ENCODE assay signal across 8 cellular contexts in the genomic region with DNA sequence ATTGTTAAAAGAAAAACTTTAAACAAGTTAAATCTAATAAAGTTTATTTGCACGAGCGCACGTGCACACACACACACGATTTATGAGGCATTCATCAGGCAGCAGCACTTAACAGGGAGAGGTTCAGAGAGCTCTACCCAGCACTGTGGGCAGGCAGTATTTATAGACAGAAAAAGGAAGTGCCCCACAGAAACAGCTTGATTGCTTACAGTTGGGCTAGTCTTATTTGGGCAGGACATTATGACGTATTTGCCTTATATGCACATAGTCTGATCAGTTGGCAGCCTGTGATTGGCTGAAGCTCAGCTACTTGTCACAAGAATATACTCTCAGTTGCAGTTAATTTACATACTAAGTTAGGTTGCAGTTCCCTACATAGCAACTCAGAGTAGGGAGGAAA. TPM values are rescaled to one million over a fixed set of nuclear protein-coding genes. Genes with fewer than 3 reads are reported as not detected.
DNase-seq lines count a peak whose midpoint lies in the region; ATAC-seq and TF ChIP-seq lines count a peak whose summit lies in the region.

No MANE protein-coding gene starts in this region.

- peak overlapping the region; percentile 98 for H2AFZ ChIP-seq in GM23338

- DNase-seq in CD14-positive monocyte (ENCODE audit: low spot score) = peak; percentile 84
- no peak for DNase-seq in GM23338 (ENCODE audit: low spot score)
- DNase-seq in SKM-1 (lab: John Stamatoyannopoulos, UW; ENCODE audit: unreplicated experiment) = peak; percentile 54
- DNase-seq in medulla oblongata (ENCODE audit: extremely low spot score) = peak; percentile 58
- DNase-seq in esophagus squamous epithelium (lab: John Stamatoyannopoulos, UW) = no peak
- no peak for DNase-seq in NCI-H2107 (lab: John Stamatoyannopoulos, UW)
- no peak for DNase-seq in EL
- DNase-seq in NCI-H446 treated with DMSO at 0.1 percent for 48 hours (lab: John Stamatoyannopoulos, UW) = no peak

- H3K27me3 Mint-ChIP-seq in CD14-positive monocyte (ENCODE audit: low read depth in 3 of 3) = peaks cover 0 to 6% (median 3%) of the 10 kb centered on the region in 3 donors
- peaks cover 6% of the 10 kb centered on the region for H3K27me3 Mint-ChIP-seq in GM23338 (ENCODE audit: insufficient read depth, low read depth, poor library complexity)

- H3K36me3 Mint-ChIP-seq in CD14-positive monocyte = peaks cover 4 to 9% of the 10 kb centered on the region in 2 donors
- no peaks in the 10 kb centered on the region for H3K36me3 Mint-ChIP-seq in GM23338 (ENCODE audit: low read depth)

- no peak for TF ChIP-seq POLR2A in esophagus squamous epithelium (IDR thresholded peaks at IDR 0.05)

- intact Hi-C loops in CD14-positive monocyte (cut with micrococcal nuclease) = no loop called here
- intact Hi-C loops in esophagus squamous epithelium (cut with DNase I) = no loop called here

- H3K27me3 ChIP-seq in GM23338 (ENCODE audit: insufficient read depth) (no peaks in the 10 kb centered on the region), esophagus squamous epithelium (peaks cover 0 to 4% (median 0%) of the 10 kb centered on the region in 4 donors)

- WGBS in esophagus squamous epithelium, 2 donors = 79 to 81% methylated on average over 5 of the region's 5 CpGs

- no peak for ATAC-seq in GM23338

- H3K4me1 ChIP-seq in GM23338 (ENCODE audit: insufficient read depth) (peaks cover 9% of the 10 kb centered on the region), esophagus squamous epithelium (peaks cover 0 to 24% (median 5%) of the 10 kb centered on the region in 3 donors)

- TF ChIP-seq CTCF in CD14-positive monocyte (IDR thresholded peaks at IDR 0.05) (no peak), GM23338 (conservative IDR thresholded peaks at IDR 0.05; ENCODE audit: low read depth in 2 of 2) (no peak), esophagus squamous epithelium (IDR thresholded peaks at IDR 0.05) (no peak)

- H3K27ac Mint-ChIP-seq in CD14-positive monocyte = peak overlapping the region; percentile 92 to 96 (median 95)
- H3K27ac Mint-ChIP-seq in GM23338 = no peak overlapping the region

- no peaks in the 10 kb centered on the region for H3F3A ChIP-seq in GM23338 (replicated peaks; ENCODE audit: low read depth)

- H3K36me3 ChIP-seq in GM23338 (ENCODE audit: insufficient read depth) (no peaks in the 10 kb centered on the region), esophagus squamous epithelium (no peaks in the 10 kb centered on the region)

- peaks cover 0 to 16% (median 7%) of the 10 kb centered on the region in 7 donors for H3K9me3 Mint-ChIP-seq in CD14-positive monocyte
- H3K9me3 Mint-ChIP-seq in GM23338 = no peaks in the 10 kb centered on the region

- peak overlapping the region in 1 of 2 donors; percentile 98 for H3K4me3 Mint-ChIP-seq in CD14-positive monocyte
- peak overlapping the region; percentile 96; the same call in 2 of the 3 replicates for H3K4me3 Mint-ChIP-seq in GM23338

- no peaks in the 10 kb centered on the region for H4K20me1 ChIP-seq in GM23338 (replicated peaks; ENCODE audit: insufficient read depth)

- no peak overlapping the region; the same call in 1 of the 2 replicates for H3K4me2 ChIP-seq in GM23338

- H3K9me3 ChIP-seq in esophagus squamous epithelium = no peaks in the 10 kb centered on the region

- no peaks in the 10 kb centered on the region; the same call in 1 of the 2 replicates for H3K9me2 ChIP-seq in GM23338 (ENCODE audit: insufficient read depth)

- H3K79me2 ChIP-seq in GM23338 (replicated peaks; ENCODE audit: insufficient read depth) = peaks cover 35% of the 10 kb centered on the region

- H3K27ac ChIP-seq in GM23338 (ENCODE audit: low read depth) (no peak overlapping the region), esophagus squamous epithelium (no peak overlapping the region)

- H3K4me3 ChIP-seq in GM23338 (no peak overlapping the region), esophagus squamous epithelium (no peak overlapping the region)

- H3K4me1 Mint-ChIP-seq in CD14-positive monocyte (peaks cover 34% of the 10 kb centered on the region), GM23338 (peaks cover 18% of the 10 kb centered on the region; the same call in 2 of the 3 replicates)

TF ChIP-seq in GM23338, 12 proteins besides CTCF, POLR2A, EP300 and RAD21 (continues in another document):
- no peak for TF ChIP-seq CREB1 (CRISPR knock-in tag; IDR thresholded peaks at IDR 0.05; ENCODE audit: low read depth)
- TF ChIP-seq, protein P1, sequence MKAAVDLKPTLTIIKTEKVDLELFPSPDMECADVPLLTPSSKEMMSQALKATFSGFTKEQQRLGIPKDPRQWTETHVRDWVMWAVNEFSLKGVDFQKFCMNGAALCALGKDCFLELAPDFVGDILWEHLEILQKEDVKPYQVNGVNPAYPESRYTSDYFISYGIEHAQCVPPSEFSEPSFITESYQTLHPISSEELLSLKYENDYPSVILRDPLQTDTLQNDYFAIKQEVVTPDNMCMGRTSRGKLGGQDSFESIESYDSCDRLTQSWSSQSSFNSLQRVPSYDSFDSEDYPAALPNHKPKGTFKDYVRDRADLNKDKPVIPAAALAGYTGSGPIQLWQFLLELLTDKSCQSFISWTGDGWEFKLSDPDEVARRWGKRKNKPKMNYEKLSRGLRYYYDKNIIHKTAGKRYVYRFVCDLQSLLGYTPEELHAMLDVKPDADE (IDR thresholded peaks at IDR 0.05) = no peak
- no peak for TF ChIP-seq STAT1 (IDR thresholded peaks at IDR 0.05; ENCODE audit: unreplicated experiment)
- TF ChIP-seq NANOG (IDR thresholded peaks at IDR 0.05; ENCODE audit: borderline replicate concordance) = no peak
- no peak for TF ChIP-seq POLR2AphosphoS5 (IDR thresholded peaks at IDR 0.05; ENCODE audit: low read depth)
- TF ChIP-seq, protein P2, sequence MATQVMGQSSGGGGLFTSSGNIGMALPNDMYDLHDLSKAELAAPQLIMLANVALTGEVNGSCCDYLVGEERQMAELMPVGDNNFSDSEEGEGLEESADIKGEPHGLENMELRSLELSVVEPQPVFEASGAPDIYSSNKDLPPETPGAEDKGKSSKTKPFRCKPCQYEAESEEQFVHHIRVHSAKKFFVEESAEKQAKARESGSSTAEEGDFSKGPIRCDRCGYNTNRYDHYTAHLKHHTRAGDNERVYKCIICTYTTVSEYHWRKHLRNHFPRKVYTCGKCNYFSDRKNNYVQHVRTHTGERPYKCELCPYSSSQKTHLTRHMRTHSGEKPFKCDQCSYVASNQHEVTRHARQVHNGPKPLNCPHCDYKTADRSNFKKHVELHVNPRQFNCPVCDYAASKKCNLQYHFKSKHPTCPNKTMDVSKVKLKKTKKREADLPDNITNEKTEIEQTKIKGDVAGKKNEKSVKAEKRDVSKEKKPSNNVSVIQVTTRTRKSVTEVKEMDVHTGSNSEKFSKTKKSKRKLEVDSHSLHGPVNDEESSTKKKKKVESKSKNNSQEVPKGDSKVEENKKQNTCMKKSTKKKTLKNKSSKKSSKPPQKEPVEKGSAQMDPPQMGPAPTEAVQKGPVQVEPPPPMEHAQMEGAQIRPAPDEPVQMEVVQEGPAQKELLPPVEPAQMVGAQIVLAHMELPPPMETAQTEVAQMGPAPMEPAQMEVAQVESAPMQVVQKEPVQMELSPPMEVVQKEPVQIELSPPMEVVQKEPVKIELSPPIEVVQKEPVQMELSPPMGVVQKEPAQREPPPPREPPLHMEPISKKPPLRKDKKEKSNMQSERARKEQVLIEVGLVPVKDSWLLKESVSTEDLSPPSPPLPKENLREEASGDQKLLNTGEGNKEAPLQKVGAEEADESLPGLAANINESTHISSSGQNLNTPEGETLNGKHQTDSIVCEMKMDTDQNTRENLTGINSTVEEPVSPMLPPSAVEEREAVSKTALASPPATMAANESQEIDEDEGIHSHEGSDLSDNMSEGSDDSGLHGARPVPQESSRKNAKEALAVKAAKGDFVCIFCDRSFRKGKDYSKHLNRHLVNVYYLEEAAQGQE (IDR thresholded peaks at IDR 0.05; ENCODE audit: unreplicated experiment) = no peak

RNA-seq across cellular contexts. Expression of gene SDHAF3, which starts 1.2 kb away (rescaled TPM):
- polyA plus RNA-seq in CD14-positive monocyte (10 to 100 TPM; 23.2 to 23.3 TPM), GM23338 (2016; fragmentation: Nextera tagmentation; extraction: Ambion mirVana) (110 and 123 TPM in 2 replicates)
- total RNA-seq in GM23338 (2014; rRNA removed; shearing (Covaris generic)) = 11.2 and 35.5 TPM in 2 replicates
- 10 to 100 TPM in 2 of 4 donors, 1 to 10 TPM in 2; 6.4 to 13.6 (median 10.9) TPM for total RNA-seq in esophagus squamous epithelium

Comparison
In these comparisons a context has a peak if more than half of its experiments do, and no peak if none do; other contexts are left out.
1. DNase-seq: peak in CD14-positive monocyte (single experiment), SKM-1 (single experiment) and medulla oblongata (single experiment); none in GM23338 (single experiment), esophagus squamous epithelium (single experiment), NCI-H2107 (single experiment), EL (single experiment) and NCI-H446 treated with DMSO at 0.1 percent for 48 hours (single experiment).